In genomic region chr16:81826523-81826922, GRCh38 we compare ENCODE assay signal across 1 cellular context.
TF ChIP-seq lines count a peak whose summit lies in the region.

No MANE protein-coding gene starts in this region.

TF ChIP-seq in K562, 482 proteins besides CTCF, POLR2A, EP300 and RAD21:
- TF ChIP-seq MGA (IDR thresholded peaks at IDR 0.05) (no peak), BCOR (IDR thresholded peaks at IDR 0.05) (peak; percentile 87), RAD51 (IDR thresholded peaks at IDR 0.05; ENCODE audit: borderline replicate concordance, low read depth) (no peak), ETV1 (tag; conservative IDR thresholded peaks at IDR 0.05; ENCODE audit: low read depth) (no peak), ADNP (tag; IDR thresholded peaks at IDR 0.05) (peak; percentile 76), RBM25 (IDR thresholded peaks at IDR 0.05; ENCODE audit: low read depth, low read length, severe bottlenecking) (peak; percentile 92), KDM1A (IDR thresholded peaks at IDR 0.05) (peak in 1 of 2 experiments; percentile 48; a peak in 1 of 4 replicates), HDAC2 (IDR thresholded peaks at IDR 0.05) (peak; percentile 53; the same call in 1 of the 2 replicates), ZNF395 (CRISPR knock-in tag; IDR thresholded peaks at IDR 0.05) (no peak), GATAD2B (IDR thresholded peaks at IDR 0.05; ENCODE audit: borderline replicate concordance) (no peak), FOXK2 (conservative IDR thresholded peaks at IDR 0.05 in 1 of 2, IDR thresholded peaks at IDR 0.05 in 1 of 2; ENCODE audit: low read depth in 2 of 2) (no peak), CHD4 (IDR thresholded peaks at IDR 0.05; ENCODE audit: insufficient read depth, insufficient replicate concordance, low read depth, low read length, poor library complexity, severe bottlenecking) (peak; percentile 59)
TF ChIP-seq in K562: peak in this region for 6.
